1 cellular context compared by ENCODE assay signal in the genomic region with DNA sequence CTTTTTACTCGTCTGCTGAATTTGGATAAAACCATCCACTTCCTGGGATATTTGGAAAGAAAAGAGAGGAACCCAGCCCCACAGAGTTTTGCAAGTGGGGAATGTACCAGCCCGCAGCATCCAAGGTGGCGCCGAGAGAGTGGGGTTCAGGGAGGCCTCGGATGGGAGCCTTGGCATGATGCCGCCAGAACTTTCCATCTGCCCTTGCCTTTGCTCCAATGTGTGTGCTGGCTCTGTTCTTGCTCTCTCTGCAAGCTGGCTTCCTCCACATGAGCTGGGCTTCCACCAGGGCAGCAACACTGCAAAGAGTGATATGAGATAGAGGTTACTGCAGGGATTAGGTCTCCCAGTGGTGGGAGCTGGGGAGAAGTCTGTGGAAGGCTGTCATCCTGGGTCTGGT.
TF ChIP-seq lines count a peak whose summit lies in the region.

No MANE protein-coding gene starts in this region.

TF ChIP-seq in H1, 55 proteins besides CTCF, POLR2A, EP300 and RAD21:
- no peak for TF ChIP-seq JUND (IDR thresholded peaks at IDR 0.05; ENCODE audit: low read length)
- no peak for TF ChIP-seq SP4 (IDR thresholded peaks at IDR 0.05; ENCODE audit: low read length)
- TF ChIP-seq FOSL1 (IDR thresholded peaks at IDR 0.05; ENCODE audit: insufficient read depth, low read depth, low read length) = no peak
- TF ChIP-seq ATF2 (IDR thresholded peaks at IDR 0.05; ENCODE audit: low read length) = no peak
- no peak for TF ChIP-seq CREB1 (IDR thresholded peaks at IDR 0.05)
- TF ChIP-seq, protein P1, sequence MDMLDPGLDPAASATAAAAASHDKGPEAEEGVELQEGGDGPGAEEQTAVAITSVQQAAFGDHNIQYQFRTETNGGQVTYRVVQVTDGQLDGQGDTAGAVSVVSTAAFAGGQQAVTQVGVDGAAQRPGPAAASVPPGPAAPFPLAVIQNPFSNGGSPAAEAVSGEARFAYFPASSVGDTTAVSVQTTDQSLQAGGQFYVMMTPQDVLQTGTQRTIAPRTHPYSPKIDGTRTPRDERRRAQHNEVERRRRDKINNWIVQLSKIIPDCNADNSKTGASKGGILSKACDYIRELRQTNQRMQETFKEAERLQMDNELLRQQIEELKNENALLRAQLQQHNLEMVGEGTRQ (IDR thresholded peaks at IDR 0.05; ENCODE audit: low read length) = no peak
- no peak for TF ChIP-seq RFX5 (IDR thresholded peaks at IDR 0.05; ENCODE audit: borderline replicate concordance, low read depth, low read length)
- TF ChIP-seq TBP (IDR thresholded peaks at IDR 0.05; ENCODE audit: low read depth, low read length) = no peak
- TF ChIP-seq BRCA1 (IDR thresholded peaks at IDR 0.05; ENCODE audit: low read depth, low read length) = no peak
- TF ChIP-seq BACH1 (IDR thresholded peaks at IDR 0.05; ENCODE audit: low read length) = no peak
- no peak for TF ChIP-seq YY1 (IDR thresholded peaks at IDR 0.05; ENCODE audit: low read depth, low read length)
- no peak for TF ChIP-seq CBX5 (IDR thresholded peaks at IDR 0.05; ENCODE audit: low read depth, low read length)
- TF ChIP-seq CHD7 (IDR thresholded peaks at IDR 0.05; ENCODE audit: insufficient replicate concordance, low read length) = no peak
- no peak for TF ChIP-seq BCL11A (IDR thresholded peaks at IDR 0.05; ENCODE audit: low read depth in 2 of 2, low read length in 2 of 2)
